ENCODE assay signal across 12 cellular contexts in genomic region chr20:609371-609964, GRCh38. TPM values are rescaled to one million over a fixed set of nuclear protein-coding genes. Genes with fewer than 3 reads are reported as not detected.
DNase-seq lines count a peak whose midpoint lies in the region; ATAC-seq and TF ChIP-seq lines count a peak whose summit lies in the region.
"Had no signal": no experiment of that assay in that cellular context is flagged by ENCODE, and none has a peak within 500 bp of the region (broad histone marks: within the 10 kb centered on the region; RNA-seq: fewer than 3 reads in every experiment).

No MANE protein-coding gene starts in this region.

- no peak overlapping the region for H2AK5ac ChIP-seq in IMR-90 (ENCODE audit: low read depth, low read length)

- no peak for TF ChIP-seq RAD21 in IMR-90 (IDR thresholded peaks at IDR 0.05; ENCODE audit: low read length)

- CTCF ChIA-PET in IMR-90 (lab: Yijun Ruan, JAX) = no interaction called here
- CTCF ChIA-PET in A673 (lab: Charles Lee) = no interaction called here

- H3K4me3 ChIP-seq in IMR-90 (ENCODE audit: insufficient read depth, low read depth, low read length) (no peak overlapping the region), esophagus muscularis mucosa (peak overlapping the region; percentile 45 to 55 (median 47)), A673 (ENCODE audit: low read depth, low read length, poor library complexity, severe bottlenecking) (no peak overlapping the region), mucosa of descending colon (no peak overlapping the region), lower leg skin (ENCODE audit: low read depth, poor library complexity, severe bottlenecking) (no peak overlapping the region)
- H3K4me3 ChIP-seq: GM23248 had no signal

- no peak overlapping the region for H3K4ac ChIP-seq in IMR-90 (ENCODE audit: low read depth, low read length)

- TF ChIP-seq CTCF in IMR-90 (conservative IDR thresholded peaks at IDR 0.05; ENCODE audit: low read depth, low read length) = no peak
- no peak for TF ChIP-seq CTCF in esophagus muscularis mucosa (IDR thresholded peaks at IDR 0.05)
- TF ChIP-seq CTCF in nephron (IDR thresholded peaks at IDR 0.05; ENCODE audit: unreplicated experiment in 3 of 3) = no peak
- TF ChIP-seq CTCF in A673 (conservative IDR thresholded peaks at IDR 0.05; ENCODE audit: low read depth, low read length) = no peak
- no peak for TF ChIP-seq CTCF in mucosa of descending colon (IDR thresholded peaks at IDR 0.05)
- no peak for TF ChIP-seq CTCF in lower leg skin (IDR thresholded peaks at IDR 0.05)

- in situ Hi-C loops in IMR-90 (cut with MboI; ENCODE audit: low sequenced_read_pairs) = no loop called here

- H3K27me3 Mint-ChIP-seq in nephron (ENCODE audit: low read depth) = peaks cover 56% of the 10 kb centered on the region

- no peak overlapping the region for H2BK120ac ChIP-seq in IMR-90 (ENCODE audit: low read depth, low read length)

- no peaks in the 10 kb centered on the region for H3K79me1 ChIP-seq in IMR-90 (ENCODE audit: low read depth in 1 of 2, low read length in 2 of 2)

- H3K9me1 ChIP-seq in IMR-90 (ENCODE audit: insufficient read depth, low read length) = no peaks in the 10 kb centered on the region

- no peak overlapping the region for H3K27ac ChIP-seq in IMR-90 (ENCODE audit: insufficient read depth, low read length)
- H3K27ac ChIP-seq in esophagus muscularis mucosa (replicated peaks in 1 of 4) = peak overlapping the region in 3 of 4 donors; percentile 31 to 46 (median 44)
- no peak overlapping the region for H3K27ac ChIP-seq in A673 (ENCODE audit: low read depth, low read length, poor library complexity, severe bottlenecking)
- H3K27ac ChIP-seq: GM23248 had no signal

- peaks cover 36% of the 10 kb centered on the region for H3K4me1 Mint-ChIP-seq in nephron

- H3K27me3 ChIP-seq in IMR-90 (ENCODE audit: control insufficient read depth, insufficient read depth, low read length) = peaks cover 79% of the 10 kb centered on the region
- H3K27me3 ChIP-seq in esophagus muscularis mucosa = peaks cover 0 to 81% (median 27%) of the 10 kb centered on the region in 4 donors
- peaks cover 59% of the 10 kb centered on the region for H3K27me3 ChIP-seq in A673 (replicated peaks; ENCODE audit: insufficient read depth, low read depth, low read length, poor library complexity)

- H2BK5ac ChIP-seq in IMR-90 (ENCODE audit: low read depth, low read length, poor library complexity, severe bottlenecking) = no peak overlapping the region

- intact Hi-C loops in IMR-90 (cut with micrococcal nuclease) = no loop called here
- intact Hi-C loops in esophagus muscularis mucosa (cut with DNase I) = no loop called here
- intact Hi-C loops in A673 (cut with micrococcal nuclease; ENCODE audit: unreplicated experiment) = no loop called here
- intact Hi-C loops in mucosa of descending colon (cut with DNase I, micrococcal nuclease) = no loop called here
- intact Hi-C loops in lower leg skin (cut with DNase I; ENCODE audit: low total_unique reads) = no loop called here

- no peaks in the 10 kb centered on the region for H3K9me3 Mint-ChIP-seq in nephron
- H3K9me3 Mint-ChIP-seq: stimulated activated naive CD8-positive, alpha-beta T cell treated with anti-CD3 and anti-CD28 coated beads, Interleukin-15, Interleukin-2, amounts not matched to agents 100 ng/mL and 50 ng/mL, for 24 hours had no signal

- H3K18ac ChIP-seq in IMR-90 (ENCODE audit: low read depth, low read length) = no peak overlapping the region

- DNase-seq in DMS53 treated with DMSO at 0.1 percent for 48 hours (lab: John Stamatoyannopoulos, UW; ENCODE audit: unreplicated experiment) (peak; percentile 4), IMR-90 (no peak), esophagus muscularis mucosa (ENCODE audit: extremely low spot score) (no peak), A673 (ENCODE audit: low spot score) (no peak), mucosa of descending colon (no peak), lower leg skin (ENCODE audit: low spot score in 2 of 2) (no peak)

- no peak overlapping the region for H3K9ac ChIP-seq in IMR-90 (ENCODE audit: low read depth, low read length)
- H3K9ac ChIP-seq: GM23248 had no signal

- no peak for TF ChIP-seq POLR2A in IMR-90 (IDR thresholded peaks at IDR 0.05; ENCODE audit: low read depth, low read length)
- TF ChIP-seq POLR2A in esophagus muscularis mucosa (IDR thresholded peaks at IDR 0.05; ENCODE audit: low read depth) = no peak
- TF ChIP-seq POLR2A in lower leg skin (IDR thresholded peaks at IDR 0.05) = no peak

- H4K20me1 ChIP-seq in IMR-90 (ENCODE audit: insufficient read depth, low read length) = no peaks in the 10 kb centered on the region; the same call in 1 of the 2 replicates

- no peak overlapping the region for H2BK20ac ChIP-seq in IMR-90 (ENCODE audit: low read depth, low read length)

- no peak overlapping the region for H2AFZ ChIP-seq in IMR-90 (replicated peaks; ENCODE audit: low read length, poor library complexity)
- H2AFZ ChIP-seq: GM23248 had no signal

- H3K4me2 ChIP-seq in IMR-90 (ENCODE audit: low read depth, low read length) = no peak overlapping the region

- H3K4me3 Mint-ChIP-seq in nephron = peak overlapping the region; percentile 67 to 78 (median 71)
- H3K4me3 Mint-ChIP-seq: stimulated activated naive CD8-positive, alpha-beta T cell treated with anti-CD3 and anti-CD28 coated beads, Interleukin-15, Interleukin-2, amounts not matched to agents 100 ng/mL and 50 ng/mL, for 24 hours had no signal

- no peak overlapping the region for H3K56ac ChIP-seq in IMR-90 (ENCODE audit: extremely low read depth, insufficient read depth, low read length)

- H3K23ac ChIP-seq in IMR-90 (ENCODE audit: low read depth, low read length) = no peak overlapping the region

- no peak overlapping the region for H3K27ac Mint-ChIP-seq in nephron
- H3K27ac Mint-ChIP-seq: stimulated activated naive CD8-positive, alpha-beta T cell treated with anti-CD3 and anti-CD28 coated beads, Interleukin-15, Interleukin-2, amounts not matched to agents 100 ng/mL and 50 ng/mL, for 24 hours had no signal

- H3K14ac ChIP-seq in IMR-90 (replicated peaks; ENCODE audit: low read depth, low read length) = no peak overlapping the region

- 4% methylated on average over 18 of the region's 54 CpGs; no CpG with 5 or more reads in 1 of the 2 experiments for WGBS in IMR-90 (ENCODE audit: extremely low coverage in 2 of 2, insufficient read length in 1 of 2), 2 experiments
- WGBS in esophagus muscularis mucosa = 44% methylated on average over 3 of the region's 54 CpGs
- WGBS in lower leg skin, 2 donors = 8 to 17% methylated on average over 32 to 34 of the region's 54 CpGs

- no peak overlapping the region for H2BK15ac ChIP-seq in IMR-90 (ENCODE audit: low read depth, low read length)

- dilution Hi-C loops in IMR-90 (cut with HindIII; ENCODE audit: low sequenced_read_pairs, unreplicated experiment) = no loop called here

- POLR2A ChIA-PET in IMR-90 (lab: Charles Lee; ENCODE audit: unreplicated experiment) = no interaction called here
- POLR2A ChIA-PET in A673 (lab: Charles Lee; ENCODE audit: low non-redundant PET) = no interaction called here

- no peaks in the 10 kb centered on the region for H3K36me3 Mint-ChIP-seq in nephron (ENCODE audit: low read depth)

- H3K4me1 ChIP-seq in IMR-90 (ENCODE audit: control insufficient read depth, insufficient read depth, low read length) (no peaks in the 10 kb centered on the region), esophagus muscularis mucosa (peaks cover 18 to 23% (median 21%) of the 10 kb centered on the region in 4 donors), A673 (ENCODE audit: insufficient read depth, low read length, poor library complexity, severe bottlenecking) (peaks cover 6% of the 10 kb centered on the region), mucosa of descending colon (ENCODE audit: low read depth) (no peaks in the 10 kb centered on the region)

- H3K9me3 ChIP-seq in IMR-90 (ENCODE audit: control insufficient read depth, insufficient read depth, low read length) (0 out of 2 replicates have a peak, but pooled peaks cover 1% of the 10 kb centered on the region), esophagus muscularis mucosa (no peaks in the 10 kb centered on the region), A673 (ENCODE audit: low read depth, low read length, poor library complexity, severe bottlenecking) (no peaks in the 10 kb centered on the region), mucosa of descending colon (no peaks in the 10 kb centered on the region)

- no peak overlapping the region for H4K8ac ChIP-seq in IMR-90 (ENCODE audit: low read depth in 2 of 2, low read length in 2 of 2)

- no peak overlapping the region for H4K91ac ChIP-seq in IMR-90 (ENCODE audit: insufficient read depth, low read depth, low read length)

- ATAC-seq in IMR-90 (ENCODE audit: low read depth) (no peak), mucosa of descending colon (no peak), HG03039 (IDR thresholded peaks at IDR 0.05; ENCODE audit: unreplicated experiment) (no peak)

- no peaks in the 10 kb centered on the region for H3K36me3 ChIP-seq in IMR-90 (ENCODE audit: control insufficient read depth, insufficient read depth, low read length)
- H3K36me3 ChIP-seq in esophagus muscularis mucosa = peaks cover 0 to 13% (median 0%) of the 10 kb centered on the region in 4 donors
- no peaks in the 10 kb centered on the region for H3K36me3 ChIP-seq in A673 (ENCODE audit: insufficient read depth, low read length, poor library complexity, severe bottlenecking)
- no peaks in the 10 kb centered on the region for H3K36me3 ChIP-seq in mucosa of descending colon (ENCODE audit: low read depth)

- BruUV-seq in IMR-90 (replicated peaks; lab: Mats Ljungman, UMichigan) (no TSS peak), A673 (replicated peaks; lab: Mats Ljungman, UMichigan) (no TSS peak)

- no peak overlapping the region for H4K5ac ChIP-seq in IMR-90 (ENCODE audit: low read depth, low read length)

- H2AK9ac ChIP-seq in IMR-90 (replicated peaks; ENCODE audit: low read depth, low read length, poor library complexity) = peak overlapping the region; percentile 55

- no peak for TF ChIP-seq EP300 in esophagus muscularis mucosa (IDR thresholded peaks at IDR 0.05)

TF ChIP-seq in IMR-90, 13 proteins besides CTCF, POLR2A, EP300 and RAD21 (continues in another document):
- TF ChIP-seq RFX5 (IDR thresholded peaks at IDR 0.05; ENCODE audit: low read depth, low read length) = no peak

RNA-seq across cellular contexts. Expression of gene TCF15, which starts 0.6 kb away (rescaled TPM):
- total RNA-seq in IMR-90 (2012; rRNA removed) (not detected in 2 replicates), esophagus muscularis mucosa (1 to 10 TPM; 2.3 to 5.7 (median 3.3) TPM), A673 (2021) (0.20 and 0.24 TPM in 2 replicates), mucosa of descending colon (under 1 TPM in 1 of 3 donors, not detected in 2; 0.82 TPM), lower leg skin (under 1 TPM in 1 of 4 donors, not detected in 3; 0.71 TPM)
- not detected in 2 replicates for polyA plus RNA-seq in IMR-90 (2012; rRNA removed)
- 0.02 TPM in 1 of 2 replicates, not detected in the other for polyA plus RNA-seq in IMR-90 (2012; cell fraction: cytosol; rRNA removed)
- not detected in 2 replicates for polyA plus RNA-seq in IMR-90 (2012; cell fraction: nucleus; rRNA removed; ENCODE audit: low replicate concordance)
- total RNA-seq: GM23248, NCI-H460 had no signal
- polyA plus RNA-seq: BJ, GM23248 had no signal

RNA-seq across cellular contexts. Expression of gene SRXN1, which starts 43.5 kb away (rescaled TPM):
- total RNA-seq in IMR-90 (2012; rRNA removed) (63.0 and 71.2 TPM in 2 replicates), esophagus muscularis mucosa (10 to 100 TPM; 37.0 to 58.2 (median 41.4) TPM), A673 (2021) (11.5 and 11.9 TPM in 2 replicates), mucosa of descending colon (10 to 100 TPM; 11.7 to 23.4 (median 18.9) TPM), lower leg skin (10 to 100 TPM; 12.2 to 27.8 (median 15.3) TPM)
- polyA plus RNA-seq in IMR-90 (2012; rRNA removed) = 41.1 and 51.2 TPM in 2 replicates
- 16.0 and 36.9 TPM in 2 replicates for polyA plus RNA-seq in IMR-90 (2012; cell fraction: cytosol; rRNA removed)
- 17.6 and 20.9 TPM in 2 replicates for polyA plus RNA-seq in IMR-90 (2012; cell fraction: nucleus; rRNA removed; ENCODE audit: low replicate concordance)

Comparison
In these comparisons a context has a peak if more than half of its experiments do, and no peak if none do; other contexts are left out.
1. H3K27ac ChIP-seq: peak in esophagus muscularis mucosa (3 of 4); none in IMR-90 (single experiment) and A673 (single experiment).
2. H3K4me3 ChIP-seq: peak in esophagus muscularis mucosa (4 of 4); none in IMR-90 (single experiment), A673 (single experiment), mucosa of descending colon (single experiment) and lower leg skin (single experiment).